Comparison of ENCODE assay signal across 9 cellular contexts in genomic region chr10:33337335-33337854, GRCh38. TPM values are rescaled to one million over a fixed set of nuclear protein-coding genes. Genes with fewer than 3 reads are reported as not detected.
DNase-seq lines count a peak whose midpoint lies in the region; ATAC-seq, FAIRE-seq and TF ChIP-seq lines count a peak whose summit lies in the region.
"Had no signal": no experiment of that assay in that cellular context is flagged by ENCODE, and none has a peak within 500 bp of the region (broad histone marks: within the 10 kb centered on the region; RNA-seq: fewer than 3 reads in every experiment).

No MANE protein-coding gene starts in this region.

- DNase-seq in NCI-H2171 treated with DMSO at 0.1 percent for 48 hours (lab: John Stamatoyannopoulos, UW) (peak; percentile 24), NCI-H2171 (lab: John Stamatoyannopoulos, UW) (no peak), astrocyte of the spinal cord (ENCODE audit: low read depth, low spot score) (peak; percentile 81), keratinocyte (ENCODE audit: low read depth, low spot score) (no peak), thoracic aorta (ENCODE audit: low spot score) (no peak), MG63 (no peak), G401 (ENCODE audit: low spot score) (no peak)
- DNase-seq: NCI-H2107 had no signal

- H3K27me3 ChIP-seq in keratinocyte (ENCODE audit: control insufficient read depth, extremely low read depth, insufficient read depth, low read length) (no peaks in the 10 kb centered on the region), thoracic aorta (replicated peaks; ENCODE audit: insufficient read depth) (no peaks in the 10 kb centered on the region), MG63 (no peaks in the 10 kb centered on the region)

- peaks cover 31% of the 10 kb centered on the region for H3K79me2 ChIP-seq in keratinocyte (ENCODE audit: control insufficient read depth, insufficient read depth, low read length)

- H3K36me3 ChIP-seq in keratinocyte (ENCODE audit: control insufficient read depth in 2 of 2, extremely low read depth in 1 of 2, insufficient read depth in 2 of 2, low read length in 2 of 2) (no peaks in the 10 kb centered on the region), thoracic aorta (no peaks in the 10 kb centered on the region), MG63 (no peaks in the 10 kb centered on the region)

- H3K9ac ChIP-seq in keratinocyte (ENCODE audit: control insufficient read depth, extremely low read depth, insufficient read depth, low read length): peak overlapping the region; percentile 96

- H3K4me3 ChIP-seq in astrocyte of the spinal cord (ENCODE audit: low read depth, low read length): peak overlapping the region; percentile 90
- H3K4me3 ChIP-seq in keratinocyte (ENCODE audit: control insufficient read depth in 2 of 3, extremely low read depth in 1 of 3, insufficient read depth in 2 of 3, low read depth in 1 of 3, low read length in 3 of 3): peak overlapping the region; percentile 63 to 97 (median 89)
- peak overlapping the region; percentile 94 for H3K4me3 ChIP-seq in thoracic aorta
- no peak overlapping the region for H3K4me3 ChIP-seq in MG63

- peak overlapping the region; percentile 100 for H3K4me2 ChIP-seq in keratinocyte (ENCODE audit: control insufficient read depth, extremely low read depth, insufficient read depth, low read depth, low read length)

- H4K20me1 ChIP-seq in keratinocyte (ENCODE audit: control insufficient read depth, extremely low read depth, insufficient read depth, low read length): no peaks in the 10 kb centered on the region

- dilution Hi-C loops in keratinocyte (cut with MboI; ENCODE audit: extremely low pct_ligation_motif_present, low sequenced_read_pairs): no loop called here

- ATAC-seq in thoracic aorta (ENCODE audit: insufficient number of reproducible peaks, low FRiP score, low read depth): no peak
- no peak for ATAC-seq in HG02763 (IDR thresholded peaks at IDR 0.05; ENCODE audit: unreplicated experiment)

- peak overlapping the region; percentile 94 for H3K27ac ChIP-seq in keratinocyte (ENCODE audit: control insufficient read depth, insufficient read depth, low read length)
- H3K27ac ChIP-seq in thoracic aorta: peak overlapping the region; percentile 92 to 96

- TF ChIP-seq CTCF in astrocyte of the spinal cord (IDR thresholded peaks at IDR 0.05; ENCODE audit: low read depth, low read length) (peak; percentile 24), keratinocyte (optimal IDR thresholded peaks at IDR 0.05 in 1 of 3, IDR thresholded peaks at IDR 0.05 in 1 of 3, conservative IDR thresholded peaks at IDR 0.05 in 1 of 3; ENCODE audit: extremely low read depth in 1 of 3, insufficient read depth in 2 of 3, low read length in 3 of 3) (no peak), thoracic aorta (IDR thresholded peaks at IDR 0.05) (peak; percentile 36)

- peak overlapping the region; percentile 24 for H2AFZ ChIP-seq in keratinocyte (ENCODE audit: control insufficient read depth, low read length)

- H3K9me1 ChIP-seq in keratinocyte (ENCODE audit: control insufficient read depth, extremely low read depth, insufficient read depth, low read length): peaks cover 2% of the 10 kb centered on the region

- peak; percentile 51 for FAIRE-seq in keratinocyte (lab: Jason Lieb, UNC)

- H3K4me1 ChIP-seq in keratinocyte (ENCODE audit: control insufficient read depth, extremely low read depth, insufficient read depth, low read length) (peaks cover 24% of the 10 kb centered on the region), thoracic aorta (ENCODE audit: control insufficient read depth in 1 of 2, low read depth in 2 of 2) (peaks cover 2 to 28% of the 10 kb centered on the region in 2 donors)

- no peaks in the 10 kb centered on the region for H3K9me3 ChIP-seq in keratinocyte (ENCODE audit: control insufficient read depth, low read depth, low read length)
- no peaks in the 10 kb centered on the region for H3K9me3 ChIP-seq in thoracic aorta
- H3K9me3 ChIP-seq in MG63: no peaks in the 10 kb centered on the region

- in situ Hi-C loops in astrocyte of the spinal cord (cut with HindIII; ENCODE audit: low sequenced_read_pairs): no loop called here
- in situ Hi-C loops in G401 (cut with HindIII; ENCODE audit: low sequenced_read_pairs): no loop called here

RNA-seq across cellular contexts. Expression of gene NRP1, which starts 2.9 kb away (rescaled TPM):
- 15.1 to 55.4 TPM (median 36.2 TPM) in 3 replicates for polyA plus RNA-seq in keratinocyte
- 7.3 TPM for polyA plus RNA-seq in keratinocyte (2011; ENCODE audit: low read depth)
- polyA plus RNA-seq in keratinocyte (2011; cell fraction: cytosol; rRNA removed): 9.6 and 12.2 TPM in 2 replicates
- 61.3 and 83.6 TPM in 2 replicates for polyA plus RNA-seq in keratinocyte (2011; cell fraction: nucleus; rRNA removed)
- 5.2 and 59.6 TPM in 2 replicates for polyA plus RNA-seq in keratinocyte (2012; ENCODE audit: low replicate concordance)
- polyA minus RNA-seq in keratinocyte: 35.5 to 105 TPM (median 80.8 TPM) in 3 replicates
- 38.2 TPM for polyA minus RNA-seq in keratinocyte (2011; cell fraction: cytosol; rRNA and poly(A)+ RNA removed)
- 74.6 and 127 TPM in 2 replicates for polyA minus RNA-seq in keratinocyte (2011; cell fraction: nucleus; rRNA and poly(A)+ RNA removed)
- 100 to 1,000 TPM in 1 of 2 donors, 10 to 100 TPM in 1; 66.9 to 117 TPM for total RNA-seq in thoracic aorta
- 0.99 and 1.6 TPM in 2 replicates for total RNA-seq in MG63 (2014; rRNA removed; shearing (Covaris generic); ENCODE audit: low replicate concordance)
- total RNA-seq in G401 (2014; rRNA removed; shearing (Covaris generic)): 4.0 and 17.1 TPM in 2 replicates

Comparison
In these comparisons a context has a peak if more than half of its experiments do, and no peak if none do; other contexts are left out.
1. DNase-seq: peak in NCI-H2171 treated with DMSO at 0.1 percent for 48 hours (single experiment) and astrocyte of the spinal cord (single experiment); none in NCI-H2171 (single experiment), keratinocyte (single experiment), thoracic aorta (single experiment), MG63 (single experiment) and G401 (single experiment).
2. CTCF ChIP-seq: peak in astrocyte of the spinal cord (single experiment) and thoracic aorta (single experiment); none in keratinocyte (0 of 3).